14 cellular contexts compared by ENCODE assay signal in the genomic region with DNA sequence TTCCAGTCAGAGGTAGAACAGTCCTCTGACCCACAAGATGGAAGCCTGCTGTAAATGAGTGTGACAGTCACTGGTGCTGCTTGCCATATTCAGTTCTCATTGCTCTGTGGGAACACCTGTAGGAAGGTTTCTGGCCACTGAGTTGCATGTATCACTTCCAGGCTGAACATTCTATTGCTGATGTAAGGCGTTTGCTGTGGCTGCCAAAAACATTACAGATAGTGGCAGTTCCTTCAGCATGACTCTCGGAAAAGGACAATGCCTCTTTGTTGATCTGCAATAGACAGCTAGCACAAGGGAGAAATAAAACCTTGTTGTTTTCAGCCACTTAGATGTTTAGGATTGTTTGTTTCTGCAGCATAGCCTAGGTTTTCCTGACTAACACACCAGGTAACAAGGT.
"Had no signal": no experiment of that assay in that cellular context is flagged by ENCODE, and none has a peak within 500 bp of the region (broad histone marks: within the 10 kb centered on the region; RNA-seq: fewer than 3 reads in every experiment).

No MANE protein-coding gene starts in this region.

- ATAC-seq: gastroesophageal sphincter, right cardiac atrium had no signal

- DNase-seq: activated CD4-positive, alpha-beta T cell treated with anti-CD3 and anti-CD28 coated beads, Interleukin-2, amount 50 U/mL, for 1 hour; activated CD8-positive, alpha-beta memory T cell treated with anti-CD3 and anti-CD28 coated beads for 24 hours; activated naive CD4-positive, alpha-beta T cell; activated naive CD8-positive, alpha-beta T cell treated with anti-CD3 and anti-CD28 coated beads, Interleukin-2, amount 10 ng/mL, durations not matched to agents 7 days and 5 days; aorta; endodermal cell; right cardiac atrium; small intestine; stimulated activated CD4-positive, alpha-beta T cell treated with anti-CD3 and anti-CD28 coated beads, Interleukin-4, amount 100 ng/mL, for 4 hours; stimulated activated CD8-positive, alpha-beta memory T cell treated with anti-CD3 and anti-CD28 coated beads, Interleukin-4, amount 100 ng/mL, for 48 hours; stimulated activated naive CD4-positive, alpha-beta T cell treated with Interleukin-2 at 50 U/mL for 16 hours had no signal

- H3K36me3 ChIP-seq: gastroesophageal sphincter, suprapubic skin had no signal

- H3K4me3 Mint-ChIP-seq: activated naive CD8-positive, alpha-beta T cell treated with anti-CD3 and anti-CD28 coated beads, Interleukin-2, amount 10 ng/mL, durations not matched to agents 7 days and 5 days; endodermal cell had no signal

- H3K9me3 Mint-ChIP-seq: activated naive CD8-positive, alpha-beta T cell treated with anti-CD3 and anti-CD28 coated beads, Interleukin-2, amount 10 ng/mL, durations not matched to agents 7 days and 5 days had no signal

- H3K27ac ChIP-seq: gastroesophageal sphincter, hepatocyte, suprapubic skin had no signal

- H3K36me3 Mint-ChIP-seq: activated naive CD8-positive, alpha-beta T cell treated with anti-CD3 and anti-CD28 coated beads, Interleukin-2, amount 10 ng/mL, durations not matched to agents 7 days and 5 days had no signal

- H3K4me3 ChIP-seq: gastroesophageal sphincter, hepatocyte, suprapubic skin had no signal

- H3K27ac Mint-ChIP-seq: activated naive CD8-positive, alpha-beta T cell treated with anti-CD3 and anti-CD28 coated beads, Interleukin-2, amount 10 ng/mL, durations not matched to agents 7 days and 5 days; endodermal cell had no signal

- H3K9me3 ChIP-seq: suprapubic skin had no signal
